25 cellular contexts compared by ENCODE assay signal in genomic region chr4:125828316-125828715, GRCh38.
DNase-seq lines count a peak whose midpoint lies in the region; ATAC-seq, FAIRE-seq and TF ChIP-seq lines count a peak whose summit lies in the region.
"Had no signal": no experiment of that assay in that cellular context is flagged by ENCODE, and none has a peak within 500 bp of the region (broad histone marks: within the 10 kb centered on the region; RNA-seq: fewer than 3 reads in every experiment).

No MANE protein-coding gene starts in this region.

- no peak for FAIRE-seq in GM12878 (lab: Jason Lieb, UNC)
- FAIRE-seq: A204.1, D721Med, GM12892, H54 had no signal

- RAD21 ChIA-PET in GM12878 (lab: Charles Lee; ENCODE audit: unreplicated experiment), result interaction anchor here (0.5 kb wide), 1 partner anchor 70 kb away, joined by 3 read pairs; no protein-coding TSS in a partner anchor

- no peak overlapping the region for H3K9ac ChIP-seq in GM12878 (ENCODE audit: control insufficient read depth, insufficient read depth, low read length)
- H3K9ac ChIP-seq: BLaER1 treated with 17β-estradiol and CSF1 and Interleukin-3, amounts not matched to agents 10 nM and 100 nM had no signal

- H3K4me1 ChIP-seq in A673 (ENCODE audit: insufficient read depth, low read length, poor library complexity, severe bottlenecking) (peaks cover 25% of the 10 kb centered on the region), GM12878 (ENCODE audit: control insufficient read depth, insufficient read depth, low read length) (no peaks in the 10 kb centered on the region), osteoblast (ENCODE audit: insufficient read depth, low read length) (no peaks in the 10 kb centered on the region)
- H3K4me1 ChIP-seq: BLaER1 treated with 17β-estradiol and CSF1 and Interleukin-3, amounts not matched to agents 10 nM and 100 nM; HAP-1 had no signal

- H3K36me3 ChIP-seq in A673 (ENCODE audit: insufficient read depth, low read length, poor library complexity, severe bottlenecking), result no peaks in the 10 kb centered on the region
- no peaks in the 10 kb centered on the region for H3K36me3 ChIP-seq in GM12878 (ENCODE audit: control insufficient read depth in 2 of 2, insufficient read depth in 2 of 2, low read length in 1 of 2)
- no peaks in the 10 kb centered on the region for H3K36me3 ChIP-seq in osteoblast (ENCODE audit: insufficient read depth, low read length)
- H3K36me3 ChIP-seq: BE2C; BLaER1 treated with 17β-estradiol and CSF1 and Interleukin-3, amounts not matched to agents 10 nM and 100 nM; HAP-1 had no signal

- intact Hi-C loops in A673 (cut with micrococcal nuclease; ENCODE audit: unreplicated experiment), result loop anchor here (1.0 to 5.0 kb wide), 2 partner anchors 511 to 640 kb away; no protein-coding TSS in a partner anchor
- intact Hi-C loops in GM12878 (cut with micrococcal nuclease; ENCODE audit: unreplicated experiment), result no loop called here

- H3K27ac ChIP-seq in A673 (ENCODE audit: low read depth, low read length, poor library complexity, severe bottlenecking), result peak overlapping the region; percentile 86
- H3K27ac ChIP-seq in GM12878 (ENCODE audit: control insufficient read depth, insufficient read depth), result no peak overlapping the region
- no peak overlapping the region for H3K27ac ChIP-seq in osteoblast (ENCODE audit: low read depth, low read length)
- H3K27ac ChIP-seq: 22Rv1; BLaER1 treated with 17β-estradiol and CSF1 and Interleukin-3, amounts not matched to agents 10 nM and 100 nM had no signal

- no peaks in the 10 kb centered on the region for H3K4me1 Mint-ChIP-seq in stimulated activated naive CD8-positive, alpha-beta T cell treated with anti-CD3 and anti-CD28 coated beads, Interleukin-15, amount 100 ng/mL, for 72 hours
- H3K4me1 Mint-ChIP-seq: CD14-positive monocyte; CD8-positive, alpha-beta memory T cell had no signal

- no peaks in the 10 kb centered on the region for H3K27me3 Mint-ChIP-seq in stimulated activated naive CD8-positive, alpha-beta T cell treated with anti-CD3 and anti-CD28 coated beads, Interleukin-15, amount 100 ng/mL, for 72 hours
- H3K27me3 Mint-ChIP-seq: CD4-positive, alpha-beta T cell; CD8-positive, alpha-beta memory T cell had no signal

- in situ Hi-C loops in GM12878 (cut with MboI), result no loop called here

- H4K20me1 ChIP-seq in GM12878 (ENCODE audit: control insufficient read depth, insufficient read depth) (no peaks in the 10 kb centered on the region), osteoblast (ENCODE audit: insufficient read depth, low read length) (no peaks in the 10 kb centered on the region)
- H4K20me1 ChIP-seq: BLaER1 treated with 17β-estradiol and CSF1 and Interleukin-3, amounts not matched to agents 10 nM and 100 nM had no signal

- BruUV-seq in A673 (replicated peaks; lab: Mats Ljungman, UMichigan) (no TSS peak), GM12878 (replicated peaks; lab: Mats Ljungman, UMichigan) (no TSS peak)

- SMC1A ChIA-PET in GM12878 (lab: Charles Lee; ENCODE audit: uncharacterized antibody, unreplicated experiment), result interaction anchor here (1.5 kb wide), 1 partner anchor 8 kb away, joined by 4 read pairs; no protein-coding TSS in a partner anchor

- POLR2A ChIA-PET in A673 (lab: Charles Lee; ENCODE audit: low non-redundant PET) (no interaction called here), GM12878 (lab: Charles Lee) (interaction anchor here (1.0 kb wide), 1 partner anchor 11 kb away, joined by 3 read pairs; no protein-coding TSS in a partner anchor)

- DNase-seq in A673 (ENCODE audit: low spot score) (peak; percentile 67), GM12878 (ENCODE audit: low read depth, low spot score) (no peak), osteoblast (ENCODE audit: insufficient read length, low spot score, missing footprints) (peak; percentile 62), HK-2 (ENCODE audit: unreplicated experiment) (no peak)
- DNase-seq in activated T-cell treated with anti-CD3 and anti-CD28 coated beads, Interleukin-2, amount 50 U/mL, for 1 hour, result no peak
- DNase-seq in stimulated activated naive CD8-positive, alpha-beta T cell treated with anti-CD3 and anti-CD28 coated beads, Interleukin-15, amount 100 ng/mL, for 72 hours, result no peak
- DNase-seq: ACHN; AML-193; BE2C; CD4-positive, alpha-beta T cell; CD8-positive, alpha-beta memory T cell; DMS 273 treated with DMSO at 0.1 percent for 48 hours; DMS79; EL; GDM1; GOT3; HFFc6 had no signal

- no peak for TF ChIP-seq CTCF in A673 (conservative IDR thresholded peaks at IDR 0.05; ENCODE audit: low read depth, low read length)
- no peak for TF ChIP-seq CTCF in GM12878 (IDR thresholded peaks at IDR 0.05 in 2 of 3, conservative IDR thresholded peaks at IDR 0.05 in 1 of 3; ENCODE audit: control insufficient read depth in 2 of 3, extremely low read depth in 1 of 3, insufficient read depth in 1 of 3, low read depth in 3 of 3, low read length in 3 of 3)
- no peak for TF ChIP-seq CTCF in osteoblast (IDR thresholded peaks at IDR 0.05; ENCODE audit: extremely low read depth, low read depth, low read length)

- no peak for TF ChIP-seq RAD21 in GM12878 (IDR thresholded peaks at IDR 0.05; ENCODE audit: insufficient read depth, low read depth, low read length)

- H2AFZ ChIP-seq in GM12878 (ENCODE audit: control insufficient read depth, low read depth, low read length), result no peak overlapping the region
- no peak overlapping the region for H2AFZ ChIP-seq in osteoblast (ENCODE audit: low read length)

- CTCF ChIA-PET in A673 (lab: Charles Lee), result interaction anchor here (1.0 kb wide), 1 partner anchor 1572 kb away, joined by 3 read pairs; no protein-coding TSS in a partner anchor
- CTCF ChIA-PET in GM12878 (lab: Yijun Ruan, JAX), result interaction anchor here (0.6 kb wide), 1 partner anchor 246 kb away, joined by 3 read pairs; no protein-coding TSS in a partner anchor

- no peak for ATAC-seq in GM12878
- no peak for ATAC-seq in stimulated activated naive CD8-positive, alpha-beta T cell treated with anti-CD3 and anti-CD28 coated beads, Interleukin-15, amount 100 ng/mL, for 72 hours

- 19% methylated on average over 2 of the region's 2 CpGs for WGBS in GM12878 (ENCODE audit: insufficient coverage, insufficient replicate concordance, low lambda C conversion rate, missing lambda C conversion rate)

- no peaks in the 10 kb centered on the region for H3K27me3 ChIP-seq in A673 (replicated peaks; ENCODE audit: insufficient read depth, low read depth, low read length, poor library complexity)
- no peaks in the 10 kb centered on the region for H3K27me3 ChIP-seq in GM12878 (replicated peaks in 1 of 2; ENCODE audit: control insufficient read depth in 2 of 2, insufficient read depth in 2 of 2, low read length in 1 of 2)
- no peaks in the 10 kb centered on the region for H3K27me3 ChIP-seq in osteoblast (ENCODE audit: insufficient read depth, low read length)
- H3K27me3 ChIP-seq: BE2C; BLaER1 treated with 17β-estradiol and CSF1 and Interleukin-3, amounts not matched to agents 10 nM and 100 nM had no signal

- H3K4me2 ChIP-seq in GM12878 (ENCODE audit: control insufficient read depth, insufficient read depth) (no peak overlapping the region), osteoblast (ENCODE audit: insufficient read depth, low read length) (no peak overlapping the region)
- H3K4me2 ChIP-seq: BLaER1 treated with 17β-estradiol and CSF1 and Interleukin-3, amounts not matched to agents 10 nM and 100 nM had no signal

- no peak overlapping the region for H3K4me3 ChIP-seq in A673 (ENCODE audit: low read depth, low read length, poor library complexity, severe bottlenecking)
- H3K4me3 ChIP-seq in GM12878, result no peak overlapping the region
- no peak overlapping the region for H3K4me3 ChIP-seq in osteoblast (ENCODE audit: insufficient read depth, low read length)
- H3K4me3 ChIP-seq: BLaER1 treated with 17β-estradiol and CSF1 and Interleukin-3, amounts not matched to agents 10 nM and 100 nM; HAP-1 had no signal

- TF ChIP-seq EP300 in GM12878 (IDR thresholded peaks at IDR 0.05; ENCODE audit: borderline replicate concordance in 1 of 2, control insufficient read depth in 1 of 2, low read depth in 2 of 2, low read length in 2 of 2), result no peak

- no peak overlapping the region for H3K4me3 Mint-ChIP-seq in stimulated activated naive CD8-positive, alpha-beta T cell treated with anti-CD3 and anti-CD28 coated beads, Interleukin-15, amount 100 ng/mL, for 72 hours
- H3K4me3 Mint-ChIP-seq: CD14-positive monocyte; CD4-positive, alpha-beta T cell; HFFc6 had no signal

- TF ChIP-seq POLR2A in GM12878 (IDR thresholded peaks at IDR 0.05; ENCODE audit: low read depth, low read length), result no peak

- no peaks in the 10 kb centered on the region for H3K9me3 Mint-ChIP-seq in stimulated activated naive CD8-positive, alpha-beta T cell treated with anti-CD3 and anti-CD28 coated beads, Interleukin-15, amount 100 ng/mL, for 72 hours
- H3K9me3 Mint-ChIP-seq: CD14-positive monocyte, HFFc6 had no signal

- H3K9me3 ChIP-seq in A673 (ENCODE audit: low read depth, low read length, poor library complexity, severe bottlenecking) (no peaks in the 10 kb centered on the region), GM12878 (replicated peaks; ENCODE audit: control insufficient read depth, insufficient read depth, low read length) (no peaks in the 10 kb centered on the region), osteoblast (ENCODE audit: low read depth, low read length) (no peaks in the 10 kb centered on the region)
- H3K9me3 ChIP-seq: BE2C; BLaER1 treated with 17β-estradiol and CSF1 and Interleukin-3, amounts not matched to agents 10 nM and 100 nM; HAP-1 had no signal

- H3K27ac Mint-ChIP-seq in stimulated activated naive CD8-positive, alpha-beta T cell treated with anti-CD3 and anti-CD28 coated beads, Interleukin-15, amount 100 ng/mL, for 72 hours, result no peak overlapping the region
- H3K27ac Mint-ChIP-seq: CD14-positive monocyte; CD4-positive, alpha-beta T cell; CD8-positive, alpha-beta memory T cell; HFFc6 had no signal

- no peaks in the 10 kb centered on the region for H3K79me2 ChIP-seq in GM12878 (ENCODE audit: control insufficient read depth, insufficient read depth, low read length)
- H3K79me2 ChIP-seq in osteoblast (ENCODE audit: insufficient read depth, low read length), result no peaks in the 10 kb centered on the region

Comparison
In these comparisons a context has a peak if more than half of its experiments do, and no peak if none do; other contexts are left out.
1. DNase-seq: peak in A673 (single experiment) and osteoblast (single experiment); none in GM12878 (single experiment), activated T-cell treated with anti-CD3 and anti-CD28 coated beads, Interleukin-2, amount 50 U/mL, for 1 hour (single experiment), stimulated activated naive CD8-positive, alpha-beta T cell treated with anti-CD3 and anti-CD28 coated beads, Interleukin-15, amount 100 ng/mL, for 72 hours (0 of 2) and HK-2 (single experiment).